14 cellular contexts compared by ENCODE assay signal in genomic region chr11:65609236-65609635, GRCh38. TPM values are rescaled to one million over a fixed set of nuclear protein-coding genes. Genes with fewer than 3 reads are reported as not detected.
DNase-seq lines count a peak whose midpoint lies in the region; ATAC-seq and TF ChIP-seq lines count a peak whose summit lies in the region.
"Had no signal": no experiment of that assay in that cellular context is flagged by ENCODE, and none has a peak within 500 bp of the region (broad histone marks: within the 10 kb centered on the region; RNA-seq: fewer than 3 reads in every experiment).

No MANE protein-coding gene starts in this region.

- peaks cover 62% of the 10 kb centered on the region for H3K4me1 ChIP-seq in mesenchymal stem cell (ENCODE audit: control insufficient read depth, insufficient read depth, low read depth, low read length)
- H3K4me1 ChIP-seq in upper lobe of left lung, result peaks cover 65 to 77% (median 70%) of the 10 kb centered on the region in 4 donors

- H3K14ac ChIP-seq in mesenchymal stem cell (ENCODE audit: low read length in 2 of 2), result no peak overlapping the region

- no peak overlapping the region for H2AFZ ChIP-seq in mesenchymal stem cell (ENCODE audit: low read depth, low read length)

- peaks cover 18 to 19% of the 10 kb centered on the region in 2 donors for H3K36me3 Mint-ChIP-seq in activated naive CD4-positive, alpha-beta T cell treated with anti-CD3 and anti-CD28 coated beads, Interleukin-2, amount 50 U/mL, for 72 hours
- H3K36me3 Mint-ChIP-seq in activated naive CD4-positive, alpha-beta T cell treated with anti-CD3 and anti-CD28 coated beads for 36 hours (ENCODE audit: low read depth), result peaks cover 13% of the 10 kb centered on the region

- H3K4me2 ChIP-seq in mesenchymal stem cell (ENCODE audit: low read length, poor library complexity, severe bottlenecking), result no peak overlapping the region

- no peak overlapping the region for H2BK120ac ChIP-seq in mesenchymal stem cell (ENCODE audit: low read depth, low read length)

- peak overlapping the region; percentile 64 to 73 for H3K27ac Mint-ChIP-seq in activated naive CD4-positive, alpha-beta T cell treated with anti-CD3 and anti-CD28 coated beads, Interleukin-2, amount 50 U/mL, for 72 hours
- H3K27ac Mint-ChIP-seq in activated naive CD4-positive, alpha-beta T cell treated with anti-CD3 and anti-CD28 coated beads for 36 hours, result no peak overlapping the region

- peak overlapping the region; percentile 22 for H3K9ac ChIP-seq in mesenchymal stem cell (ENCODE audit: low read length)

- CTCF ChIA-PET in activated naive CD4-positive, alpha-beta T cell treated with anti-CD3 and anti-CD28 coated beads for 36 hours (lab: Charles Lee), result no interaction called here

- ATAC-seq in activated naive CD4-positive, alpha-beta T cell treated with anti-CD3 and anti-CD28 coated beads, Interleukin-2, amount 50 U/mL, for 72 hours, result no peak
- ATAC-seq in upper lobe of left lung (ENCODE audit: low FRiP score in 2 of 2), result no peak
- no peak for ATAC-seq in GM21447 (IDR thresholded peaks at IDR 0.05; ENCODE audit: unreplicated experiment)
- ATAC-seq: left lung, upper lobe of right lung had no signal

- H3K79me1 ChIP-seq in mesenchymal stem cell (replicated peaks; ENCODE audit: low read length, poor library complexity, severe bottlenecking), result peaks cover 34% of the 10 kb centered on the region

- H4K8ac ChIP-seq in mesenchymal stem cell (ENCODE audit: low read length), result no peak overlapping the region

- no peaks in the 10 kb centered on the region for H3K27me3 ChIP-seq in mesenchymal stem cell (ENCODE audit: control insufficient read depth in 1 of 2, insufficient read depth in 1 of 2, low read length in 2 of 2)
- no peaks in the 10 kb centered on the region for H3K27me3 ChIP-seq in upper lobe of left lung
- H3K27me3 ChIP-seq: left lung, upper lobe of right lung had no signal

- H3K4ac ChIP-seq in mesenchymal stem cell (ENCODE audit: low read depth in 1 of 2, low read length in 2 of 2), result no peak overlapping the region

- no peak overlapping the region for H2AK5ac ChIP-seq in mesenchymal stem cell (ENCODE audit: low read length, severe bottlenecking)

- no peak overlapping the region for H2BK12ac ChIP-seq in mesenchymal stem cell (ENCODE audit: low read length in 2 of 2)

- no peak overlapping the region for H3K27ac ChIP-seq in mesenchymal stem cell (ENCODE audit: low read length, poor library complexity, severe bottlenecking)
- H3K27ac ChIP-seq in upper lobe of left lung, result peak overlapping the region; percentile 94 to 96 (median 95)

- peaks cover 35% of the 10 kb centered on the region for H3K4me1 Mint-ChIP-seq in activated naive CD4-positive, alpha-beta T cell treated with anti-CD3 and anti-CD28 coated beads for 36 hours (ENCODE audit: low read depth)

- H3K4me3 Mint-ChIP-seq in activated naive CD4-positive, alpha-beta T cell treated with anti-CD3 and anti-CD28 coated beads for 36 hours, result no peak overlapping the region

- no peaks in the 10 kb centered on the region for H3K9me3 Mint-ChIP-seq in activated naive CD4-positive, alpha-beta T cell treated with anti-CD3 and anti-CD28 coated beads, Interleukin-2, amount 50 U/mL, for 72 hours
- H3K9me3 Mint-ChIP-seq in activated naive CD4-positive, alpha-beta T cell treated with anti-CD3 and anti-CD28 coated beads for 36 hours, result no peaks in the 10 kb centered on the region

- no peak for TF ChIP-seq EP300 in upper lobe of left lung (IDR thresholded peaks at IDR 0.05)

- H3K4me3 ChIP-seq in astrocyte of the spinal cord (ENCODE audit: low read depth, low read length) (no peak overlapping the region), mesenchymal stem cell (ENCODE audit: insufficient read depth in 1 of 2, low read depth in 1 of 2, low read length in 2 of 2) (peak overlapping the region in 1 of 2 experiments; percentile 29), upper lobe of left lung (no peak overlapping the region)

- no peak overlapping the region for H2BK5ac ChIP-seq in mesenchymal stem cell (ENCODE audit: low read depth, low read length, poor library complexity, severe bottlenecking)

- H3K23ac ChIP-seq in mesenchymal stem cell (ENCODE audit: low read length in 2 of 2), result no peak overlapping the region

- H3K27me3 Mint-ChIP-seq in activated naive CD4-positive, alpha-beta T cell treated with anti-CD3 and anti-CD28 coated beads for 36 hours (ENCODE audit: low read depth), result no peaks in the 10 kb centered on the region

- no peak for DNase-seq in activated naive CD4-positive, alpha-beta T cell treated with anti-CD3 and anti-CD28 coated beads, Interleukin-2, amount 50 U/mL, for 72 hours (ENCODE audit: low spot score in 2 of 2)
- DNase-seq in activated naive CD4-positive, alpha-beta T cell treated with anti-CD3 and anti-CD28 coated beads for 36 hours, result no peak
- peak; percentile 17 for DNase-seq in astrocyte of the spinal cord (ENCODE audit: low read depth, low spot score)
- DNase-seq in mesenchymal stem cell, result no peak
- DNase-seq in upper lobe of left lung, result no peak
- DNase-seq in RKO (ENCODE audit: low spot score), result no peak
- no peak for DNase-seq in hypothalamus (lab: John Stamatoyannopoulos, UW)
- DNase-seq: head of caudate nucleus, left lung, NCI-H1105 treated with DMSO at 0.1 percent for 48 hours, occipital lobe, upper lobe of right lung had no signal

- 94% methylated on average over 3 of the region's 3 CpGs for WGBS in mesenchymal stem cell
- 49 to 56% methylated on average over 3 of the region's 3 CpGs for WGBS in upper lobe of left lung, 2 donors

- H3K36me3 ChIP-seq in mesenchymal stem cell (ENCODE audit: control insufficient read depth in 1 of 2, insufficient read depth in 2 of 2, low read depth in 1 of 2, low read length in 2 of 2) (peaks cover 42 to 77% of the 10 kb centered on the region in 2 experiments), upper lobe of left lung (peaks cover 16 to 65% (median 39%) of the 10 kb centered on the region in 4 donors)

- TF ChIP-seq CTCF in astrocyte of the spinal cord (IDR thresholded peaks at IDR 0.05; ENCODE audit: low read depth, low read length) (no peak), upper lobe of left lung (IDR thresholded peaks at IDR 0.05) (no peak)

- no peak overlapping the region for H3K18ac ChIP-seq in mesenchymal stem cell (ENCODE audit: low read depth in 1 of 2, low read length in 2 of 2)

- TF ChIP-seq POLR2A in upper lobe of left lung (IDR thresholded peaks at IDR 0.05), result no peak

- H4K91ac ChIP-seq in mesenchymal stem cell (ENCODE audit: low read length), result no peak overlapping the region

- in situ Hi-C loops in astrocyte of the spinal cord (cut with HindIII; ENCODE audit: low sequenced_read_pairs), result no loop called here

- intact Hi-C loops in activated naive CD4-positive, alpha-beta T cell treated with anti-CD3 and anti-CD28 coated beads for 36 hours (cut with micrococcal nuclease), result no loop called here

- H2BK15ac ChIP-seq in mesenchymal stem cell (ENCODE audit: low read depth, poor library complexity, severe bottlenecking), result no peak overlapping the region

- H3K9me3 ChIP-seq in mesenchymal stem cell (ENCODE audit: control insufficient read depth, low read length), result no peaks in the 10 kb centered on the region
- H3K9me3 ChIP-seq in upper lobe of left lung, result no peaks in the 10 kb centered on the region
- H3K9me3 ChIP-seq: left lung, upper lobe of right lung had no signal

RNA-seq across cellular contexts. Expression of gene MAP3K11, which starts 4.8 kb away (rescaled TPM):
- total RNA-seq in activated naive CD4-positive, alpha-beta T cell treated with anti-CD3 and anti-CD28 coated beads, Interleukin-2, amount 50 U/mL, for 72 hours, result 10 to 100 TPM; 73.6 to 76.5 TPM
- total RNA-seq in activated naive CD4-positive, alpha-beta T cell treated with anti-CD3 and anti-CD28 coated beads for 36 hours, result 10 to 100 TPM; 28.9 to 32.7 TPM
- 36.7 TPM for polyA plus RNA-seq in mesenchymal stem cell (2013, experiment 1 of 2)
- 36.1 TPM for polyA plus RNA-seq in mesenchymal stem cell (2013, experiment 2 of 2)
- total RNA-seq in upper lobe of left lung, result 100 to 1,000 TPM in 4 of 6 donors, 10 to 100 TPM in 2; 52.1 to 132 (median 107) TPM

RNA-seq across cellular contexts. Expression of gene PCNX3, which starts 6.3 kb away (rescaled TPM):
- total RNA-seq in activated naive CD4-positive, alpha-beta T cell treated with anti-CD3 and anti-CD28 coated beads, Interleukin-2, amount 50 U/mL, for 72 hours, result 10 to 100 TPM; 34.8 to 48.1 TPM
- 10 to 100 TPM; 21.6 to 24.7 TPM for total RNA-seq in activated naive CD4-positive, alpha-beta T cell treated with anti-CD3 and anti-CD28 coated beads for 36 hours
- 21.5 TPM for polyA plus RNA-seq in mesenchymal stem cell (2013, experiment 1 of 2)
- polyA plus RNA-seq in mesenchymal stem cell (2013, experiment 2 of 2), result 19.8 TPM
- 10 to 100 TPM; 26.7 to 63.9 (median 43.9) TPM for total RNA-seq in upper lobe of left lung

RNA-seq across cellular contexts. Expression of gene KCNK7, which starts 13.6 kb away (rescaled TPM):
- total RNA-seq in activated naive CD4-positive, alpha-beta T cell treated with anti-CD3 and anti-CD28 coated beads, Interleukin-2, amount 50 U/mL, for 72 hours, result under 1 TPM; 0.66 to 0.74 TPM
- under 1 TPM in 1 of 2 experiments, not detected in 1; 0.35 TPM for total RNA-seq in activated naive CD4-positive, alpha-beta T cell treated with anti-CD3 and anti-CD28 coated beads for 36 hours
- polyA plus RNA-seq in mesenchymal stem cell (2013, experiment 1 of 2), result 0.04 TPM
- polyA plus RNA-seq in mesenchymal stem cell (2013, experiment 2 of 2), result 0.08 TPM
- 1 to 10 TPM in 4 of 6 donors, under 1 TPM in 1, not detected in 1; 0.59 to 3.7 (median 1.7) TPM for total RNA-seq in upper lobe of left lung
- total RNA-seq: Daoy had no signal

RNA-seq across cellular contexts. Expression of gene SIPA1, which starts 28.7 kb away (rescaled TPM):
- 100 to 1,000 TPM; 185 to 203 TPM for total RNA-seq in activated naive CD4-positive, alpha-beta T cell treated with anti-CD3 and anti-CD28 coated beads, Interleukin-2, amount 50 U/mL, for 72 hours
- 100 to 1,000 TPM; 146 to 150 TPM for total RNA-seq in activated naive CD4-positive, alpha-beta T cell treated with anti-CD3 and anti-CD28 coated beads for 36 hours
- 35.0 TPM for polyA plus RNA-seq in mesenchymal stem cell (2013, experiment 1 of 2)
- 34.6 TPM for polyA plus RNA-seq in mesenchymal stem cell (2013, experiment 2 of 2)
- total RNA-seq in upper lobe of left lung, result 100 to 1,000 TPM in 1 of 6 donors, 10 to 100 TPM in 5; 42.7 to 137 (median 74.9) TPM

RNA-seq across cellular contexts. Expression of gene EHBP1L1, which starts 33.4 kb away (rescaled TPM):
- total RNA-seq in activated naive CD4-positive, alpha-beta T cell treated with anti-CD3 and anti-CD28 coated beads, Interleukin-2, amount 50 U/mL, for 72 hours, result 100 to 1,000 TPM; 101 to 144 TPM
- 10 to 100 TPM; 51.9 to 54.6 TPM for total RNA-seq in activated naive CD4-positive, alpha-beta T cell treated with anti-CD3 and anti-CD28 coated beads for 36 hours
- polyA plus RNA-seq in mesenchymal stem cell (2013, experiment 1 of 2), result 22.5 TPM
- polyA plus RNA-seq in mesenchymal stem cell (2013, experiment 2 of 2), result 22.6 TPM
- total RNA-seq in upper lobe of left lung, result 100 to 1,000 TPM in 4 of 6 donors, 10 to 100 TPM in 2; 70.4 to 220 (median 133) TPM
